1 cellular context compared by ENCODE assay signal in the genomic region with DNA sequence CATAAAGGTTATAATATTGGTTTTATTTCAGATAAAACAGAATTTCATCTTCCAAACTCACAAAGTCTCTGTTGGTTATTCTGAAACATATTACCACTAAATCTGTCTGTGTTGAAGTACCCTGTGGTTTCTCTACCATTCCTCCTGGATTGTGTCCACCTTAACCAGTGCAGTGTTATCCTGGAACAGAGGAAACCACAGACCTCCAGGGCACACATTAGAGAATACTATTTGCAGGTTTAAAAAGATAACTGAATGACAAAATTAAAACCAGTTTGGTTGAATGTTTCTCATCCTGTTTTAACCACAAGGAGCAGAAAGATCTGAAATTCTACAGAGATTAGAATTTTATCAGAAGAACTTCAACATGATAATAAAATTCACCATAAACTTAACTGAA.
TF ChIP-seq lines count a peak whose summit lies in the region.

No MANE protein-coding gene starts in this region.

TF ChIP-seq in SK-N-SH treated with all-trans-retinoic acid at 6 μM for 48 hours, 23 proteins besides CTCF, POLR2A, EP300 and RAD21 (continued from another document):
- TF ChIP-seq, protein P1, sequence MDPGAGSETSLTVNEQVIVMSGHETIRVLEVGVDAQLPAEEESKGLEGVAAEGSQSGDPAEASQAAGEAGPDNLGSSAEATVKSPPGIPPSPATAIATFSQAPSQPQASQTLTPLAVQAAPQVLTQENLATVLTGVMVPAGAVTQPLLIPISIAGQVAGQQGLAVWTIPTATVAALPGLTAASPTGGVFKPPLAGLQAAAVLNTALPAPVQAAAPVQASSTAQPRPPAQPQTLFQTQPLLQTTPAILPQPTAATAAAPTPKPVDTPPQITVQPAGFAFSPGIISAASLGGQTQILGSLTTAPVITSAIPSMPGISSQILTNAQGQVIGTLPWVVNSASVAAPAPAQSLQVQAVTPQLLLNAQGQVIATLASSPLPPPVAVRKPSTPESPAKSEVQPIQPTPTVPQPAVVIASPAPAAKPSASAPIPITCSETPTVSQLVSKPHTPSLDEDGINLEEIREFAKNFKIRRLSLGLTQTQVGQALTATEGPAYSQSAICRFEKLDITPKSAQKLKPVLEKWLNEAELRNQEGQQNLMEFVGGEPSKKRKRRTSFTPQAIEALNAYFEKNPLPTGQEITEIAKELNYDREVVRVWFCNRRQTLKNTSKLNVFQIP (CRISPR knock-in tag; IDR thresholded peaks at IDR 0.05; ENCODE audit: borderline replicate concordance, low read depth): no peak
- TF ChIP-seq ISL1 (CRISPR knock-in tag; IDR thresholded peaks at IDR 0.05) (no peak), CSDC2 (CRISPR knock-in tag; IDR thresholded peaks at IDR 0.05) (no peak), TCF4 (CRISPR knock-in tag; IDR thresholded peaks at IDR 0.05; ENCODE audit: borderline replicate concordance) (peak; percentile 83; the same call in 1 of the 2 replicates)
